Comparison of ENCODE assay signal across 14 cellular contexts in genomic region chr21:37136261-37136660, GRCh38.
"Had no signal": no experiment of that assay in that cellular context is flagged by ENCODE, and none has a peak within 500 bp of the region (broad histone marks: within the 10 kb centered on the region; RNA-seq: fewer than 3 reads in every experiment).

No MANE protein-coding gene starts in this region.

- ATAC-seq: foreskin keratinocyte, left cardiac atrium, lower lobe of right lung, T-helper 17 cell had no signal

- H3K27me3 ChIP-seq: breast epithelium, dorsolateral prefrontal cortex, foreskin keratinocyte, thyroid gland, uterus had no signal

- H3K9me3 ChIP-seq: breast epithelium, lower lobe of right lung, thyroid gland, uterus had no signal

- DNase-seq: activated B cell treated with CpG ODN at 0.5 μM for 24 hours; aorta; dorsolateral prefrontal cortex; foreskin keratinocyte; left cardiac atrium; lower lobe of right lung; midbrain; retina; stimulated activated CD4-positive, alpha-beta T cell treated with anti-CD3 and anti-CD28 coated beads, Interleukin-4, amount 100 ng/mL, for 4 hours; T-helper 17 cell; thyroid gland; uterus had no signal

- H3K4me3 ChIP-seq: breast epithelium, dorsolateral prefrontal cortex, lower lobe of right lung, thyroid gland, uterus had no signal

- H3K27ac ChIP-seq: breast epithelium, dorsolateral prefrontal cortex, foreskin keratinocyte, lower lobe of right lung, parathyroid adenoma, thyroid gland, uterus had no signal

- H3K9me3 Mint-ChIP-seq: activated B cell treated with CpG ODN at 0.5 μM for 24 hours had no signal

- H3K4me1 ChIP-seq: breast epithelium, parathyroid adenoma, thyroid gland, uterus had no signal

- H3K27me3 Mint-ChIP-seq: activated B cell treated with CpG ODN at 0.5 μM for 24 hours, T-helper 17 cell had no signal

- H3K4me1 Mint-ChIP-seq: activated B cell treated with CpG ODN at 0.5 μM for 24 hours had no signal

- H3K36me3 ChIP-seq: uterus had no signal

- H3K4me3 Mint-ChIP-seq: activated B cell treated with CpG ODN at 0.5 μM for 24 hours, T-helper 17 cell had no signal

- H3K27ac Mint-ChIP-seq: activated B cell treated with CpG ODN at 0.5 μM for 24 hours, T-helper 17 cell had no signal
